8 cellular contexts compared by ENCODE assay signal in genomic region chr1:162498442-162498785, GRCh38. TPM values are rescaled to one million over a fixed set of nuclear protein-coding genes. Genes with fewer than 3 reads are reported as not detected.
A peak's percentile ranks its signal among the peaks of the same experiment; 100 is the strongest.
DNase-seq lines count a peak whose midpoint lies in the region; ATAC-seq, FAIRE-seq and TF ChIP-seq lines count a peak whose summit lies in the region.

No MANE protein-coding gene starts in this region.

- WGBS in testis, 2 donors, result 0 to 1% methylated on average over 7 of the region's 7 CpGs

- TF ChIP-seq CTCF in CD14-positive monocyte (IDR thresholded peaks at IDR 0.05) (no peak), keratinocyte (optimal IDR thresholded peaks at IDR 0.05 in 1 of 3, IDR thresholded peaks at IDR 0.05 in 1 of 3, conservative IDR thresholded peaks at IDR 0.05 in 1 of 3; ENCODE audit: extremely low read depth in 1 of 3, insufficient read depth in 2 of 3, low read length in 3 of 3) (no peak), testis (IDR thresholded peaks at IDR 0.05) (no peak)

- no peak for TF ChIP-seq POLR2A in testis (IDR thresholded peaks at IDR 0.05)

- peak overlapping the region; percentile 78 for H3K27ac ChIP-seq in keratinocyte (ENCODE audit: control insufficient read depth, insufficient read depth, low read length)
- peak overlapping the region; percentile 85 to 92 for H3K27ac ChIP-seq in testis

- peak overlapping the region; percentile 89 to 96 (median 95) for H3K27ac Mint-ChIP-seq in CD14-positive monocyte
- peak overlapping the region; percentile 78 for H3K27ac Mint-ChIP-seq in activated naive CD8-positive, alpha-beta T cell

- H3K9ac ChIP-seq in keratinocyte (ENCODE audit: control insufficient read depth, extremely low read depth, insufficient read depth, low read length), result peak overlapping the region; percentile 87

- no peaks in the 10 kb centered on the region for H3K27me3 ChIP-seq in keratinocyte (ENCODE audit: control insufficient read depth, extremely low read depth, insufficient read depth, low read length)
- no peaks in the 10 kb centered on the region for H3K27me3 ChIP-seq in testis

- DNase-seq in CD14-positive monocyte (ENCODE audit: low spot score) (no peak), keratinocyte (ENCODE audit: low read depth, low spot score) (no peak), testis (no peak), NCI-H2227 (lab: John Stamatoyannopoulos, UW; ENCODE audit: unreplicated experiment) (no peak), NCI-H2171 treated with DMSO at 0.1 percent for 48 hours (lab: John Stamatoyannopoulos, UW) (no peak)

- H3K4me2 ChIP-seq in keratinocyte (ENCODE audit: control insufficient read depth, extremely low read depth, insufficient read depth, low read depth, low read length), result peak overlapping the region; percentile 84

- ATAC-seq in GM19455 (IDR thresholded peaks at IDR 0.05; ENCODE audit: unreplicated experiment), result peak; percentile 19
- peak; percentile 24 for ATAC-seq in HG03565 (IDR thresholded peaks at IDR 0.05; ENCODE audit: unreplicated experiment)

- no peak for FAIRE-seq in keratinocyte (lab: Jason Lieb, UNC)

- no peaks in the 10 kb centered on the region for H4K20me1 ChIP-seq in keratinocyte (ENCODE audit: control insufficient read depth, extremely low read depth, insufficient read depth, low read length)

- H3K9me1 ChIP-seq in keratinocyte (ENCODE audit: control insufficient read depth, extremely low read depth, insufficient read depth, low read length), result no peaks in the 10 kb centered on the region

- intact Hi-C loops in CD14-positive monocyte (cut with micrococcal nuclease) (loop anchor here in 1 of 2 donors (5.0 kb wide), 1 partner anchor 64 kb away; the partner anchor contains the start of gene UAP1), testis (cut with DNase I; ENCODE audit: low total_unique reads) (no loop called here)

- H2AFZ ChIP-seq in keratinocyte (ENCODE audit: control insufficient read depth, low read length), result peak overlapping the region; percentile 94

- H3K27me3 Mint-ChIP-seq in CD14-positive monocyte (ENCODE audit: low read depth in 3 of 3), result peaks cover 0 to 10% (median 4%) of the 10 kb centered on the region in 3 donors
- H3K27me3 Mint-ChIP-seq in activated naive CD8-positive, alpha-beta T cell, result no peaks in the 10 kb centered on the region

- peaks cover 22% of the 10 kb centered on the region for H3K4me1 Mint-ChIP-seq in CD14-positive monocyte
- H3K4me1 Mint-ChIP-seq in activated naive CD8-positive, alpha-beta T cell (ENCODE audit: low read depth), result peaks cover 36% of the 10 kb centered on the region

- peaks cover 0 to 2% (median 0%) of the 10 kb centered on the region in 7 donors for H3K9me3 Mint-ChIP-seq in CD14-positive monocyte
- no peaks in the 10 kb centered on the region for H3K9me3 Mint-ChIP-seq in activated naive CD8-positive, alpha-beta T cell (ENCODE audit: low read depth)

- peaks cover 24 to 25% of the 10 kb centered on the region in 2 donors for H3K36me3 Mint-ChIP-seq in CD14-positive monocyte
- peaks cover 2% of the 10 kb centered on the region for H3K36me3 Mint-ChIP-seq in activated naive CD8-positive, alpha-beta T cell

- H3K4me1 ChIP-seq in keratinocyte (ENCODE audit: control insufficient read depth, extremely low read depth, insufficient read depth, low read length) (peaks cover 6% of the 10 kb centered on the region), testis (no peaks in the 10 kb centered on the region)

- no peaks in the 10 kb centered on the region for H3K9me3 ChIP-seq in keratinocyte (ENCODE audit: control insufficient read depth, low read depth, low read length)
- no peaks in the 10 kb centered on the region for H3K9me3 ChIP-seq in testis

- dilution Hi-C loops in keratinocyte (cut with MboI; ENCODE audit: extremely low pct_ligation_motif_present, low sequenced_read_pairs), result no loop called here

- H3K4me3 ChIP-seq in keratinocyte (ENCODE audit: control insufficient read depth in 2 of 3, extremely low read depth in 1 of 3, insufficient read depth in 2 of 3, low read depth in 1 of 3, low read length in 3 of 3) (peak overlapping the region; percentile 95 to 97 (median 97)), testis (peak overlapping the region; percentile 88 to 89)

- H3K36me3 ChIP-seq in keratinocyte (ENCODE audit: control insufficient read depth in 2 of 2, extremely low read depth in 1 of 2, insufficient read depth in 2 of 2, low read length in 2 of 2), result peaks cover 6 to 9% of the 10 kb centered on the region in 2 experiments
- no peaks in the 10 kb centered on the region for H3K36me3 ChIP-seq in testis (ENCODE audit: low read depth, missing control alignments)

- peaks cover 42% of the 10 kb centered on the region for H3K79me2 ChIP-seq in keratinocyte (ENCODE audit: control insufficient read depth, insufficient read depth, low read length)

- peak overlapping the region; percentile 97 to 98 for H3K4me3 Mint-ChIP-seq in CD14-positive monocyte
- H3K4me3 Mint-ChIP-seq in activated naive CD8-positive, alpha-beta T cell, result peak overlapping the region; percentile 90

RNA-seq across cellular contexts. Expression of gene UHMK1, which starts 0.8 kb away (rescaled TPM):
- polyA plus RNA-seq in CD14-positive monocyte (10 to 100 TPM; 27.7 to 38.2 TPM), keratinocyte (24.6 to 45.1 TPM (median 26.9 TPM) in 3 replicates), testis (ENCODE audit: insufficient read depth, low read depth, low replicate concordance) (23.2 TPM)
- polyA plus RNA-seq in keratinocyte (2011; ENCODE audit: low read depth), result 9.0 TPM
- 19.7 and 36.0 TPM in 2 replicates for polyA plus RNA-seq in keratinocyte (2011; cell fraction: cytosol; rRNA removed)
- polyA plus RNA-seq in keratinocyte (2011; cell fraction: nucleus; rRNA removed), result 14.9 and 21.3 TPM in 2 replicates
- polyA plus RNA-seq in keratinocyte (2012; ENCODE audit: low replicate concordance), result 12.0 and 30.0 TPM in 2 replicates
- polyA minus RNA-seq in keratinocyte, result 23.2 to 83.0 TPM (median 46.1 TPM) in 3 replicates
- 55.2 TPM for polyA minus RNA-seq in keratinocyte (2011; cell fraction: cytosol; rRNA and poly(A)+ RNA removed)
- polyA minus RNA-seq in keratinocyte (2011; cell fraction: nucleus; rRNA and poly(A)+ RNA removed), result 26.5 and 50.0 TPM in 2 replicates
- 10 to 100 TPM; 35.8 to 36.9 TPM for total RNA-seq in testis
